In the genomic region with DNA sequence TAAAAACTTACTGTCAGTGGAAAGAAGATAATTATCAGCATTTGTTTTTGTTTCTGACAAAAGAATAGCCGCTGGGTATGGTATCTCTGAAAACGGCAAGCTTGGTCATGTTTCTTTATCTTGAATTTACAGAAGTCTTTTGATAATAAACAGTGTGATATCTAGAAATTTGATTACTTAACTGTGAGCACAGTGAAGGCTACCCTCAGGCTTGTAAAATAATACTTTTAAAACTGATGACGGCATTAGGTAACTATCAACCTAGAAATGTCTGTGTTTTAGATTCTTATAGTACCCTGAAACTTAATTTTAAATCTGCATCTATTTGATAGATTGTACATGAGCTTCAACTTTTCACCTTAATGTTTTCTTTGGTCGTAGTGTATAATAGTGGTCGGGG, we compare ENCODE assay signal across 31 cellular contexts.
"Had no signal": no experiment of that assay in that cellular context is flagged by ENCODE, and none has a peak within 500 bp of the region (broad histone marks: within the 10 kb centered on the region; RNA-seq: fewer than 3 reads in every experiment).

No MANE protein-coding gene starts in this region.

- H3K4me3 Mint-ChIP-seq: activated CD4-positive, alpha-beta memory T cell treated with anti-CD3 and anti-CD28 coated beads for 36 hours; activated CD4-positive, alpha-beta T cell treated with anti-CD3 and anti-CD28 coated beads for 36 hours; activated naive CD8-positive, alpha-beta T cell treated with anti-CD3 and anti-CD28 coated beads, Interleukin-2, amount 50 U/mL, for 24 hours; activated T-helper 1 cell treated with anti-CD3 and anti-CD28 coated beads, Interleukin-12 subunit alpha, Interleukin-12 subunit beta, Interleukin-2, Interleukin-4 antibody, amounts not matched to agents 30 ng/mL and 10 ng/mL and 1 ng/mL, durations not matched to agents 14 hours and 24 hours and 36 hours; dendritic cell treated with granulocyte-macrophage colony-stimulating factor and Interleukin-4, amounts not matched to agents 40 ng/mL and 50 ng/mL, for 4 days; endodermal cell; immature natural killer cell; naive thymus-derived CD8-positive, alpha-beta T cell; neural crest cell; stimulated activated memory B cell treated with anti-CD40 and anti-IgM and Interleukin-4, amounts not matched to agents 10 μg/mL and 1 μg/mL and 100 μg/mL, for 72 hours; stimulated activated naive CD8-positive, alpha-beta T cell treated with anti-CD3 and anti-CD28 coated beads, Interleukin-15, amount 100 ng/mL, for 72 hours had no signal

- H3K27ac Mint-ChIP-seq: activated CD4-positive, alpha-beta memory T cell treated with anti-CD3 and anti-CD28 coated beads for 36 hours; activated CD4-positive, alpha-beta T cell treated with anti-CD3 and anti-CD28 coated beads for 36 hours; activated naive CD8-positive, alpha-beta T cell treated with anti-CD3 and anti-CD28 coated beads, Interleukin-2, amount 50 U/mL, for 24 hours; activated T-helper 1 cell treated with anti-CD3 and anti-CD28 coated beads, Interleukin-12 subunit alpha, Interleukin-12 subunit beta, Interleukin-2, Interleukin-4 antibody, amounts not matched to agents 30 ng/mL and 10 ng/mL and 1 ng/mL, durations not matched to agents 14 hours and 24 hours and 36 hours; dendritic cell treated with granulocyte-macrophage colony-stimulating factor and Interleukin-4, amounts not matched to agents 40 ng/mL and 50 ng/mL, for 4 days; endodermal cell; stimulated activated memory B cell treated with anti-CD40 and anti-IgM and Interleukin-4, amounts not matched to agents 10 μg/mL and 1 μg/mL and 100 μg/mL, for 72 hours had no signal

- DNase-seq: activated CD4-positive, alpha-beta memory T cell treated with anti-CD3 and anti-CD28 coated beads for 36 hours; activated CD4-positive, alpha-beta T cell treated with anti-CD3 and anti-CD28 coated beads for 36 hours; activated CD4-positive, CD25-positive, alpha-beta regulatory T cell; activated CD8-positive, alpha-beta memory T cell treated with anti-CD3 and anti-CD28 coated beads, Interleukin-2, amount 50 U/mL, for 4 hours; activated effector memory CD4-positive, alpha-beta T cell treated with anti-CD3 and anti-CD28 coated beads, Interleukin-2, amount 50 U/mL, for 16 hours; activated naive CD4-positive, alpha-beta T cell treated with anti-CD3 and anti-CD28 coated beads, Interleukin-2, amount 50 U/mL, for 16 hours; activated naive CD8-positive, alpha-beta T cell treated with anti-CD3 and anti-CD28 coated beads, Interleukin-2, amount 50 U/mL, for 24 hours; activated T-cell treated with anti-CD3 and anti-CD28 coated beads, Interleukin-2, amount 50 U/mL, for 1 hour; amygdala; central memory CD4-positive, alpha-beta T cell; endodermal cell; heart left ventricle; hypothalamus; immature natural killer cell; kidney; left colon; naive thymus-derived CD8-positive, alpha-beta T cell; nucleus accumbens; pancreas; psoas muscle; sigmoid colon; small intestine; stimulated activated CD4-positive, alpha-beta T cell treated with anti-CD3 and anti-CD28 coated beads, Interleukin-4, amount 100 ng/mL, for 24 hours; stimulated activated naive CD8-positive, alpha-beta T cell treated with anti-CD3 and anti-CD28 coated beads, Interleukin-15, amount 100 ng/mL, for 72 hours; T-helper 2 cell; tibial artery had no signal

- H3K27me3 Mint-ChIP-seq: activated CD4-positive, alpha-beta memory T cell treated with anti-CD3 and anti-CD28 coated beads for 36 hours; activated CD4-positive, alpha-beta T cell treated with anti-CD3 and anti-CD28 coated beads for 36 hours; activated naive CD8-positive, alpha-beta T cell treated with anti-CD3 and anti-CD28 coated beads, Interleukin-2, amount 50 U/mL, for 24 hours; dendritic cell treated with granulocyte-macrophage colony-stimulating factor and Interleukin-4, amounts not matched to agents 40 ng/mL and 50 ng/mL, for 4 days; naive thymus-derived CD8-positive, alpha-beta T cell; stimulated activated memory B cell treated with anti-CD40 and anti-IgM and Interleukin-4, amounts not matched to agents 10 μg/mL and 1 μg/mL and 100 μg/mL, for 72 hours; stimulated activated naive CD8-positive, alpha-beta T cell treated with anti-CD3 and anti-CD28 coated beads, Interleukin-15, amount 100 ng/mL, for 72 hours had no signal

- ATAC-seq: activated CD4-positive, alpha-beta T cell treated with anti-CD3 and anti-CD28 coated beads for 36 hours; activated naive CD8-positive, alpha-beta T cell treated with anti-CD3 and anti-CD28 coated beads, Interleukin-2, amount 50 U/mL, for 24 hours; foreskin keratinocyte; heart left ventricle; left colon; naive thymus-derived CD8-positive, alpha-beta T cell; pancreas; psoas muscle; stimulated activated memory B cell treated with anti-CD40 and anti-IgM and Interleukin-4, amounts not matched to agents 10 μg/mL and 1 μg/mL and 100 μg/mL, for 72 hours; stimulated activated naive CD8-positive, alpha-beta T cell treated with anti-CD3 and anti-CD28 coated beads, Interleukin-15, amount 100 ng/mL, for 72 hours had no signal

- H3K4me1 Mint-ChIP-seq: activated CD4-positive, alpha-beta T cell treated with anti-CD3 and anti-CD28 coated beads for 36 hours; activated naive CD8-positive, alpha-beta T cell treated with anti-CD3 and anti-CD28 coated beads, Interleukin-2, amount 50 U/mL, for 24 hours; immature natural killer cell; naive thymus-derived CD8-positive, alpha-beta T cell; neural crest cell; stimulated activated memory B cell treated with anti-CD40 and anti-IgM and Interleukin-4, amounts not matched to agents 10 μg/mL and 1 μg/mL and 100 μg/mL, for 72 hours; stimulated activated naive CD8-positive, alpha-beta T cell treated with anti-CD3 and anti-CD28 coated beads, Interleukin-15, amount 100 ng/mL, for 72 hours had no signal

- H3K9me3 Mint-ChIP-seq: activated CD4-positive, alpha-beta memory T cell treated with anti-CD3 and anti-CD28 coated beads for 36 hours; activated naive CD8-positive, alpha-beta T cell treated with anti-CD3 and anti-CD28 coated beads, Interleukin-2, amount 50 U/mL, for 24 hours; activated T-helper 1 cell treated with anti-CD3 and anti-CD28 coated beads, Interleukin-12 subunit alpha, Interleukin-12 subunit beta, Interleukin-2, Interleukin-4 antibody, amounts not matched to agents 30 ng/mL and 10 ng/mL and 1 ng/mL, durations not matched to agents 14 hours and 24 hours and 36 hours; dendritic cell treated with granulocyte-macrophage colony-stimulating factor and Interleukin-4, amounts not matched to agents 40 ng/mL and 50 ng/mL, for 4 days; endodermal cell; immature natural killer cell; naive thymus-derived CD8-positive, alpha-beta T cell; neural crest cell; stimulated activated memory B cell treated with anti-CD40 and anti-IgM and Interleukin-4, amounts not matched to agents 10 μg/mL and 1 μg/mL and 100 μg/mL, for 72 hours; stimulated activated naive CD8-positive, alpha-beta T cell treated with anti-CD3 and anti-CD28 coated beads, Interleukin-15, amount 100 ng/mL, for 72 hours had no signal
